In the genomic region with DNA sequence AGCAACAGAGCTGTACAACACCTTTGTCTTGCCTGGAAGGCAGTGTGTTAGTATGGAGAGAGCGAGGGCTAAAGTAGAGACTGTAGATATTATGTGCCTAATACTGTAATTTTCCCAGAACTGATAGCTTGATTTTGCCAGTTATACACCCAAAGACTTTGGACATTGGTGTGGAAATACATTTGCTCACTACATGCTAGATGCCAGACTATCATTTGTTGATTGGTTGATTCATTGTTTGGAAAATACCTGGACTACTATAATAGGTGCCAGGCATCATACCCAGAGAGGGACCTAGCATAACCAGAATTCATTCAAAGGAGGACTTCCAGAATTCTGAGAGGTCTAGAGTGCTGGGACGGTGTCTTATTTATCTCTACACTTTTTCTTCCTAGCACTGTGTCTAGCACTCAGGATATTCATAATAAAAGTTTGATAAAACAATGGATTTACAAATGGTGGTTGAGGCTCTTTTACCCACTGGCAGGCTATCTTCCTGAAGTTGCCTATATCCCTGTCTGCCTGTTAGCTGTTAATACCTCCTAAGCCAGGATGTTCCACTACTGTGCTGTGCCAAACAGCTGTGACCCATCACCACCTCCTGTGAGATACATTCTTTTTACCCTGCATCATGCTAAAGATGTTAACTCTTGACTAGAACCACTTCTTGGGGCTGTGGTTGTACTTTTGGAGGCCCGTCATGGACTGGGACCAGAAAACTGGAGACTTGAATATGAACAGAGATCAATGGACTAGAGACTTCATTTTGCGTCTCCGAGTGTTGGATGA, we compare ENCODE assay signal across 23 cellular contexts.
DNase-seq lines count a peak whose midpoint lies in the region; ATAC-seq and TF ChIP-seq lines count a peak whose summit lies in the region.
"Had no signal": no experiment of that assay in that cellular context is flagged by ENCODE, and none has a peak within 500 bp of the region (broad histone marks: within the 10 kb centered on the region; RNA-seq: fewer than 3 reads in every experiment).

No MANE protein-coding gene starts in this region.

- no peak for TF ChIP-seq CTCF in brain microvascular endothelial cell (IDR thresholded peaks at IDR 0.05; ENCODE audit: low read depth, low read length, missing control alignments)
- no peak for TF ChIP-seq CTCF in hepatocyte (IDR thresholded peaks at IDR 0.05; ENCODE audit: poor library complexity)
- no peak for TF ChIP-seq CTCF in MCF 10A (IDR thresholded peaks at IDR 0.05; ENCODE audit: unreplicated experiment)

- H3K27me3 ChIP-seq in brain microvascular endothelial cell (replicated peaks), result no peaks in the 10 kb centered on the region
- no peaks in the 10 kb centered on the region for H3K27me3 ChIP-seq in hepatocyte
- H3K27me3 ChIP-seq in effector memory CD4-positive, alpha-beta T cell (replicated peaks; ENCODE audit: control insufficient read depth, insufficient read depth, low read length, poor library complexity, severe bottlenecking), result no peaks in the 10 kb centered on the region
- H3K27me3 ChIP-seq: SJSA1 had no signal

- intact Hi-C loops in MCF 10A (cut with micrococcal nuclease), result no loop called here

- H3K4me1 Mint-ChIP-seq in MCF 10A (ENCODE audit: insufficient read depth, unreplicated experiment), result peaks cover 23% of the 10 kb centered on the region
- H3K4me1 Mint-ChIP-seq: activated B cell treated with CpG ODN at 0.5 μM for 24 hours had no signal

- H3K4me3 Mint-ChIP-seq in MCF 10A (ENCODE audit: unreplicated experiment), result no peak overlapping the region
- H3K4me3 Mint-ChIP-seq: activated B cell treated with CpG ODN at 0.5 μM for 24 hours; activated CD8-positive, alpha-beta T cell treated with anti-CD3 and anti-CD28 coated beads, Interleukin-2, amount 10 ng/mL, durations not matched to agents 7 days and 5 days; activated naive CD8-positive, alpha-beta T cell; brain; CD8-positive, alpha-beta T cell; mesothelial cell of epicardium had no signal

- H3K27ac ChIP-seq in brain microvascular endothelial cell (no peak overlapping the region), hepatocyte (peak overlapping the region; percentile 78)
- no peak overlapping the region for H3K27ac ChIP-seq in effector memory CD4-positive, alpha-beta T cell (ENCODE audit: insufficient read depth, low read length, poor library complexity, severe bottlenecking)
- H3K27ac ChIP-seq: PC-9, psoas muscle, SJSA1 had no signal

- peaks cover 10% of the 10 kb centered on the region for H3K9me3 Mint-ChIP-seq in MCF 10A (ENCODE audit: unreplicated experiment)
- H3K9me3 Mint-ChIP-seq: activated B cell treated with CpG ODN at 0.5 μM for 24 hours; brain; CD8-positive, alpha-beta T cell had no signal

- H4K20me1 ChIP-seq in hepatocyte (ENCODE audit: insufficient read depth, poor library complexity, severe bottlenecking), result no peaks in the 10 kb centered on the region

- peaks cover 17% of the 10 kb centered on the region for H3K4me1 ChIP-seq in hepatocyte (ENCODE audit: insufficient read depth)
- H3K4me1 ChIP-seq in effector memory CD4-positive, alpha-beta T cell (ENCODE audit: control insufficient read depth, insufficient read depth, low read length, poor library complexity, severe bottlenecking), result no peaks in the 10 kb centered on the region
- H3K4me1 ChIP-seq: psoas muscle, SJSA1 had no signal

- no peaks in the 10 kb centered on the region for H3K9me2 ChIP-seq in hepatocyte (replicated peaks; ENCODE audit: insufficient read depth)

- H3K4me3 ChIP-seq in brain microvascular endothelial cell (ENCODE audit: low read depth, low read length) (no peak overlapping the region), hepatocyte (no peak overlapping the region)
- no peak overlapping the region for H3K4me3 ChIP-seq in effector memory CD4-positive, alpha-beta T cell (ENCODE audit: insufficient read depth, low read depth, low read length, poor library complexity, severe bottlenecking)
- H3K4me3 ChIP-seq: PC-9, psoas muscle, SJSA1 had no signal

- POLR2A ChIA-PET in MCF 10A (lab: Yijun Ruan, JAX), result interaction anchor here (0.9 to 1.5 kb wide), 2 partner anchors 91 to 260 kb away, joined by 3 read pairs; partner anchors contain the start of gene LTV1

- in situ Hi-C loops in brain microvascular endothelial cell (cut with HindIII; ENCODE audit: low pct_ligation_motif_present, low sequenced_read_pairs), result no loop called here

- CTCF ChIA-PET in MCF 10A (lab: Yijun Ruan, JAX), result no interaction called here

- peak; percentile 67 for DNase-seq in AG08395 (ENCODE audit: low spot score)
- DNase-seq in GM04504 (ENCODE audit: low read depth), result peak; percentile 58
- DNase-seq in brain microvascular endothelial cell, result peak; percentile 64
- DNase-seq in hepatocyte (ENCODE audit: low spot score), result peak; percentile 19
- DNase-seq in MCF 10A (ENCODE audit: unreplicated experiment), result no peak
- DNase-seq in effector memory CD4-positive, alpha-beta T cell, result no peak
- DNase-seq: activated B cell treated with CpG ODN at 0.5 μM for 24 hours; activated CD8-positive, alpha-beta T cell treated with anti-CD3 and anti-CD28 coated beads, Interleukin-2, amount 10 ng/mL, durations not matched to agents 7 days and 5 days; activated T-cell treated with anti-CD3 and anti-CD28 coated beads, Interleukin-2, amount 50 U/mL, for 48 hours; CD8-positive, alpha-beta T cell; cortex of kidney; left colon; MM.1S; NCI-H146; PC-9; psoas muscle; T-helper 2 cell had no signal

- H3K36me3 ChIP-seq in brain microvascular endothelial cell (replicated peaks) (no peaks in the 10 kb centered on the region), hepatocyte (replicated peaks; ENCODE audit: insufficient read depth, low read depth) (no peaks in the 10 kb centered on the region)
- H3K36me3 ChIP-seq in effector memory CD4-positive, alpha-beta T cell (ENCODE audit: control insufficient read depth, insufficient read depth, low read length), result no peaks in the 10 kb centered on the region
- H3K36me3 ChIP-seq: SJSA1 had no signal

- no peaks in the 10 kb centered on the region for H3K79me2 ChIP-seq in hepatocyte

- no peak overlapping the region for H2AFZ ChIP-seq in hepatocyte
- H2AFZ ChIP-seq: PC-9 had no signal

- no peak overlapping the region for H3K27ac Mint-ChIP-seq in MCF 10A (ENCODE audit: low read depth, unreplicated experiment)
- H3K27ac Mint-ChIP-seq: activated B cell treated with CpG ODN at 0.5 μM for 24 hours; activated CD8-positive, alpha-beta T cell treated with anti-CD3 and anti-CD28 coated beads, Interleukin-2, amount 10 ng/mL, durations not matched to agents 7 days and 5 days; activated naive CD8-positive, alpha-beta T cell; brain; CD8-positive, alpha-beta T cell; mesothelial cell of epicardium had no signal

- H3K9me3 ChIP-seq in hepatocyte (ENCODE audit: low read depth), result no peaks in the 10 kb centered on the region
- no peaks in the 10 kb centered on the region for H3K9me3 ChIP-seq in effector memory CD4-positive, alpha-beta T cell (ENCODE audit: control insufficient read depth, low read length)
- H3K9me3 ChIP-seq: psoas muscle, SJSA1 had no signal

- 88% methylated on average over 5 of the region's 5 CpGs for WGBS in hepatocyte (ENCODE audit: low lambda C conversion rate, missing lambda C conversion rate)

- no peak for ATAC-seq in GM18519 (IDR thresholded peaks at IDR 0.05; ENCODE audit: low FRiP score, unreplicated experiment)
- no peak for ATAC-seq in HG02981 (IDR thresholded peaks at IDR 0.05; ENCODE audit: unreplicated experiment)
- ATAC-seq: activated CD8-positive, alpha-beta T cell treated with anti-CD3 and anti-CD28 coated beads, Interleukin-2, amount 10 ng/mL, durations not matched to agents 7 days and 5 days; CD8-positive, alpha-beta T cell; left colon; psoas muscle had no signal

- no peaks in the 10 kb centered on the region for H3K27me3 Mint-ChIP-seq in MCF 10A (ENCODE audit: insufficient read depth, unreplicated experiment)
- H3K27me3 Mint-ChIP-seq: activated B cell treated with CpG ODN at 0.5 μM for 24 hours; activated naive CD8-positive, alpha-beta T cell had no signal

- BruUV-seq in MCF 10A (replicated peaks; lab: Mats Ljungman, UMichigan), result no TSS peak

- no peaks in the 10 kb centered on the region for H3K36me3 Mint-ChIP-seq in MCF 10A (ENCODE audit: insufficient read depth, unreplicated experiment)
- H3K36me3 Mint-ChIP-seq: activated naive CD8-positive, alpha-beta T cell; brain; CD8-positive, alpha-beta T cell; mesothelial cell of epicardium had no signal

- H3K4me2 ChIP-seq in hepatocyte, result peak overlapping the region; percentile 40
- H3K4me2 ChIP-seq: PC-9 had no signal

Comparison
In these comparisons a context has a peak if more than half of its experiments do, and no peak if none do; other contexts are left out.
1. DNase-seq: peak in AG08395 (single experiment), GM04504 (single experiment), brain microvascular endothelial cell (single experiment) and hepatocyte (single experiment); none in MCF 10A (single experiment) and effector memory CD4-positive, alpha-beta T cell (0 of 3).